ENCODE assay signal across 19 cellular contexts in genomic region chr20:21518292-21518991, GRCh38. TPM values are rescaled to one million over a fixed set of nuclear protein-coding genes. Genes with fewer than 3 reads are reported as not detected.
DNase-seq lines count a peak whose midpoint lies in the region; ATAC-seq and TF ChIP-seq lines count a peak whose summit lies in the region.
"Had no signal": no experiment of that assay in that cellular context is flagged by ENCODE, and none has a peak within 500 bp of the region (broad histone marks: within the 10 kb centered on the region; RNA-seq: fewer than 3 reads in every experiment).

No MANE protein-coding gene starts in this region.

- TF ChIP-seq CTCF in GM10266 (IDR thresholded peaks at IDR 0.05; ENCODE audit: control insufficient read depth, insufficient read depth, low read depth, missing control alignments) = no peak
- TF ChIP-seq CTCF in lung (IDR thresholded peaks at IDR 0.05; ENCODE audit: control extremely low read depth, extremely low read depth) = no peak
- no peak for TF ChIP-seq CTCF in tibial artery (IDR thresholded peaks at IDR 0.05)
- TF ChIP-seq CTCF in psoas muscle (IDR thresholded peaks at IDR 0.05) = no peak

- DNase-seq in DMS153 (lab: John Stamatoyannopoulos, UW) (peak; percentile 76), GM10266 (ENCODE audit: extremely low spot score) (peak; percentile 51), NCI-H510A treated with DMSO at 0.1 percent for 48 hours (lab: John Stamatoyannopoulos, UW) (peak; percentile 77), lung (ENCODE audit: low spot score) (peak; percentile 81), tibial artery (no peak), NCI-H1048 (lab: John Stamatoyannopoulos, UW) (no peak), psoas muscle (no peak)
- DNase-seq: activated CD4-positive, alpha-beta memory T cell treated with anti-CD3 and anti-CD28 coated beads, Interleukin-2, amount 10 ng/mL, durations not matched to agents 7 days and 5 days; activated effector memory CD4-positive, alpha-beta T cell treated with Interleukin-2 at 50 U/mL for 16 hours; body of pancreas; GF-D8; left ventricle myocardium inferior; NK-92 treated with Interleukin-12 subunit alpha and Interleukin-12 subunit beta, amount 100 ng/mL, for 24 hours; SHP77; stimulated activated CD4-positive, alpha-beta T cell treated with anti-CD3 and anti-CD28 coated beads, Interleukin-2, amount 100 ng/mL, for 48 hours had no signal

- 3 to 4% methylated on average over 37 of the region's 37 CpGs for WGBS in lung, 2 donors
- 1 to 2% (median 2%) methylated on average over 37 of the region's 37 CpGs for WGBS in psoas muscle, 3 donors

- intact Hi-C loops in tibial artery (cut with DNase I; ENCODE audit: low total_unique reads) (no loop called here), psoas muscle (cut with DNase I) (no loop called here)

- H3K27ac ChIP-seq in lung (ENCODE audit: low read depth in 1 of 2, low read length in 1 of 2) (no peak overlapping the region), tibial artery (no peak overlapping the region), psoas muscle (no peak overlapping the region)
- H3K27ac ChIP-seq: body of pancreas, left ventricle myocardium inferior, right lobe of liver had no signal

- no peaks in the 10 kb centered on the region for H3K9me3 ChIP-seq in lung (ENCODE audit: control insufficient read depth in 2 of 2, insufficient read depth in 1 of 2, low read length in 1 of 2)
- H3K9me3 ChIP-seq in tibial artery = no peaks in the 10 kb centered on the region
- no peaks in the 10 kb centered on the region for H3K9me3 ChIP-seq in psoas muscle
- H3K9me3 ChIP-seq: body of pancreas, left ventricle myocardium inferior, right lobe of liver had no signal

- peak; percentile 55 for ATAC-seq in lung (ENCODE audit: insufficient read depth, low FRiP score)
- no peak for ATAC-seq in HG02885 (IDR thresholded peaks at IDR 0.05; ENCODE audit: poor library complexity, unreplicated experiment)
- no peak for ATAC-seq in psoas muscle
- ATAC-seq: body of pancreas; natural killer cell treated with Interleukin-12 subunit alpha and Interleukin-12 subunit beta and Interleukin-15 and Interleukin-18, amount 100 ng/mL, for 72 hours had no signal

- H3K4me3 ChIP-seq in lung (no peak overlapping the region), tibial artery (no peak overlapping the region), psoas muscle (no peak overlapping the region)
- H3K4me3 ChIP-seq: body of pancreas, left ventricle myocardium inferior, right lobe of liver had no signal

- peaks cover 36% of the 10 kb centered on the region for H3K27me3 ChIP-seq in lung (ENCODE audit: control insufficient read depth, insufficient read depth)
- peaks cover 0 to 100% of the 10 kb centered on the region in 2 donors for H3K27me3 ChIP-seq in tibial artery
- peaks cover 3 to 100% (median 64%) of the 10 kb centered on the region in 3 donors for H3K27me3 ChIP-seq in psoas muscle (ENCODE audit: insufficient read depth in 3 of 3, low read length in 2 of 3)

- H3K36me3 ChIP-seq in lung (ENCODE audit: control insufficient read depth in 2 of 2, insufficient read depth in 2 of 2, low read length in 2 of 2) = no peaks in the 10 kb centered on the region
- no peaks in the 10 kb centered on the region for H3K36me3 ChIP-seq in tibial artery
- no peaks in the 10 kb centered on the region for H3K36me3 ChIP-seq in psoas muscle (ENCODE audit: insufficient read depth in 1 of 2, low read depth in 1 of 2)
- H3K36me3 ChIP-seq: left ventricle myocardium inferior, right lobe of liver had no signal

- peaks cover 4 to 17% of the 10 kb centered on the region in 2 donors for H3K4me1 ChIP-seq in lung (ENCODE audit: control insufficient read depth in 2 of 2, insufficient read depth in 2 of 2, low read length in 2 of 2)
- peaks cover 0 to 69% (median 47%) of the 10 kb centered on the region in 4 donors for H3K4me1 ChIP-seq in tibial artery
- peaks cover 17% of the 10 kb centered on the region for H3K4me1 ChIP-seq in psoas muscle

RNA-seq across cellular contexts. Expression of gene NKX2-2, which starts 4.6 kb away (rescaled TPM):
- total RNA-seq in lung (not detected), psoas muscle (not detected)
- polyA plus RNA-seq in lung (not detected), psoas muscle (not detected)
- total RNA-seq: activated CD4-positive, alpha-beta memory T cell treated with anti-CD3 and anti-CD28 coated beads, Interleukin-2, amount 10 ng/mL, durations not matched to agents 7 days and 5 days; left ventricle myocardium inferior; natural killer cell treated with Interleukin-12 subunit alpha and Interleukin-12 subunit beta and Interleukin-15 and Interleukin-18, amount 100 ng/mL, for 72 hours; right lobe of liver; urinary bladder had no signal
- polyA plus RNA-seq: urinary bladder had no signal

Comparison
In these comparisons a context has a peak if more than half of its experiments do, and no peak if none do; other contexts are left out.
1. DNase-seq: peak in DMS153 (single experiment), GM10266 (single experiment), NCI-H510A treated with DMSO at 0.1 percent for 48 hours (single experiment) and lung (single experiment); none in tibial artery (0 of 2), NCI-H1048 (single experiment) and psoas muscle (0 of 2).